Comparison of ENCODE assay signal across 1 cellular context in genomic region chr4:20086768-20087167, GRCh38.
TF ChIP-seq lines count a peak whose summit lies in the region.

No MANE protein-coding gene starts in this region.

TF ChIP-seq in H1, 55 proteins besides CTCF, POLR2A, EP300 and RAD21 (continued from another document):
- no peak for TF ChIP-seq TBP (IDR thresholded peaks at IDR 0.05; ENCODE audit: low read depth, low read length)
- no peak for TF ChIP-seq RNF2 (IDR thresholded peaks at IDR 0.05; ENCODE audit: borderline replicate concordance, low read depth, low read length, missing control alignments, poor library complexity, severe bottlenecking)
- no peak for TF ChIP-seq GABPA (IDR thresholded peaks at IDR 0.05; ENCODE audit: borderline replicate concordance, insufficient read depth, low read length)
- no peak for TF ChIP-seq RXRA (IDR thresholded peaks at IDR 0.05; ENCODE audit: insufficient read depth, low read depth, low read length)
- TF ChIP-seq CBX8 (IDR thresholded peaks at IDR 0.05; ENCODE audit: borderline replicate concordance, low read depth, low read length): no peak
- TF ChIP-seq SIRT6 (IDR thresholded peaks at IDR 0.05; ENCODE audit: low read length): no peak
- TF ChIP-seq BACH1 (IDR thresholded peaks at IDR 0.05; ENCODE audit: low read length): no peak
- TF ChIP-seq, protein P1, sequence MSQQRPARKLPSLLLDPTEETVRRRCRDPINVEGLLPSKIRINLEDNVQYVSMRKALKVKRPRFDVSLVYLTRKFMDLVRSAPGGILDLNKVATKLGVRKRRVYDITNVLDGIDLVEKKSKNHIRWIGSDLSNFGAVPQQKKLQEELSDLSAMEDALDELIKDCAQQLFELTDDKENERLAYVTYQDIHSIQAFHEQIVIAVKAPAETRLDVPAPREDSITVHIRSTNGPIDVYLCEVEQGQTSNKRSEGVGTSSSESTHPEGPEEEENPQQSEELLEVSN (IDR thresholded peaks at IDR 0.05): no peak
- no peak for TF ChIP-seq MAFK (IDR thresholded peaks at IDR 0.05; ENCODE audit: low read depth, low read length)
- TF ChIP-seq ATF2 (IDR thresholded peaks at IDR 0.05; ENCODE audit: low read length): no peak
- no peak for TF ChIP-seq YY1 (IDR thresholded peaks at IDR 0.05; ENCODE audit: low read depth, low read length)
- no peak for TF ChIP-seq EGR1 (IDR thresholded peaks at IDR 0.05; ENCODE audit: borderline replicate concordance, low read depth, low read length)
- TF ChIP-seq KDM4A (IDR thresholded peaks at IDR 0.05; ENCODE audit: low read depth, low read length, severe bottlenecking): no peak
